ENCODE assay signal across 10 cellular contexts in the genomic region with DNA sequence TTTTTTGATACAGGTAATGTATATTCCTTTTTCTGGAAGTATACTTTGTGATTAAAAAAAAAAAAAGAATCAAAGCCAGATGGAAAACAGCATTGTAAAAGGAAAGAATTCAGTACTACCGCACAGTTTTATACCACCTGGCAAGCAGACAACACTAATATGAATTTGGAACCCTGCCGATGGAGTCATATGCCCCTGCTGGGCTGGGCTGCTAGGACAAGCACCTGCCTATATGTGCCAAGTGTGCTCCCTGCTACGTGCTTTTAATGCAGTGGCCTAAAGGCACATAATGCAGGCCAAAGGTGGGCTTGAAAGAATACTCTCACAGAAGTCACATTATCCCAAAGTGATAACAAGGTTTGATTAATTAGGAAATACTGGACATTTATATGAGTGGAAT. TPM values are rescaled to one million over a fixed set of nuclear protein-coding genes. Genes with fewer than 3 reads are reported as not detected.
A peak's percentile ranks its signal among the peaks of the same experiment; 100 is the strongest.
DNase-seq lines count a peak whose midpoint lies in the region; ATAC-seq and TF ChIP-seq lines count a peak whose summit lies in the region.
"Had no signal": no experiment of that assay in that cellular context is flagged by ENCODE, and none has a peak within 500 bp of the region (broad histone marks: within the 10 kb centered on the region; RNA-seq: fewer than 3 reads in every experiment).

No MANE protein-coding gene starts in this region.

- no peak for TF ChIP-seq EP300 in upper lobe of left lung (IDR thresholded peaks at IDR 0.05)
- no peak for TF ChIP-seq EP300 in ovary (IDR thresholded peaks at IDR 0.05)

- H3K9me3 Mint-ChIP-seq in Calu3 (ENCODE audit: low read depth, unreplicated experiment) = no peaks in the 10 kb centered on the region

- H3K9me3 ChIP-seq in Peyer's patch (no peaks in the 10 kb centered on the region), left ventricle myocardium inferior (replicated peaks) (no peaks in the 10 kb centered on the region), upper lobe of left lung (no peaks in the 10 kb centered on the region), ovary (no peaks in the 10 kb centered on the region)

- DNase-seq in Calu3 = peak; percentile 16
- peak; percentile 85 for DNase-seq in NCI-H1092 treated with DMSO at 0.1 percent for 48 hours (lab: John Stamatoyannopoulos, UW)
- DNase-seq in Peyer's patch = peak in 2 of 3 donors; percentile 63 to 66
- DNase-seq in left ventricle myocardium inferior = no peak
- no peak for DNase-seq in upper lobe of left lung
- DNase-seq in ovary = no peak
- DNase-seq: glutamatergic neuron; stimulated activated CD8-positive, alpha-beta memory T cell treated with anti-CD3 and anti-CD28 coated beads, Interleukin-4, amount 100 ng/mL, for 48 hours had no signal

- H3K27me3 ChIP-seq in Peyer's patch (no peaks in the 10 kb centered on the region), left ventricle myocardium inferior (ENCODE audit: low read depth) (no peaks in the 10 kb centered on the region), upper lobe of left lung (no peaks in the 10 kb centered on the region), ovary (no peaks in the 10 kb centered on the region)

- BruUV-seq in Calu3 (replicated peaks; lab: Mats Ljungman, UMichigan) = no TSS peak

- ATAC-seq in HG02970 (IDR thresholded peaks at IDR 0.05; ENCODE audit: low FRiP score, unreplicated experiment) (no peak), upper lobe of left lung (ENCODE audit: low FRiP score in 2 of 2) (no peak), GM21360 (IDR thresholded peaks at IDR 0.05; ENCODE audit: unreplicated experiment) (no peak)

- no peaks in the 10 kb centered on the region for H3K27me3 Mint-ChIP-seq in Calu3 (ENCODE audit: unreplicated experiment)

- intact Hi-C loops in Calu3 (cut with micrococcal nuclease; ENCODE audit: unreplicated experiment) (loop anchor here (10.0 kb wide), 1 partner anchor 68 kb away; no protein-coding TSS in a partner anchor), left ventricle myocardium inferior (cut with micrococcal nuclease) (no loop called here), ovary (cut with DNase I) (no loop called here)

- H3K27ac Mint-ChIP-seq in Calu3 (ENCODE audit: unreplicated experiment) = no peak overlapping the region

- CTCF ChIA-PET in Calu3 (lab: Charles Lee) = interaction anchor here (0.6 kb wide), 1 partner anchor 189 kb away, joined by 3 read pairs; no protein-coding TSS in a partner anchor

- H3K27ac ChIP-seq in Peyer's patch (no peak overlapping the region), left ventricle myocardium inferior (replicated peaks) (no peak overlapping the region), upper lobe of left lung (peak overlapping the region in 1 of 4 donors; percentile 13), ovary (no peak overlapping the region)

- TF ChIP-seq CTCF in Calu3 (IDR thresholded peaks at IDR 0.05; ENCODE audit: unreplicated experiment) (no peak), Peyer's patch (IDR thresholded peaks at IDR 0.05) (peak in 3 of 6 experiments; percentile 39), left ventricle myocardium inferior (IDR thresholded peaks at IDR 0.05; ENCODE audit: borderline replicate concordance) (peak; percentile 41), upper lobe of left lung (IDR thresholded peaks at IDR 0.05) (peak in 1 of 6 experiments; percentile 15), ovary (IDR thresholded peaks at IDR 0.05) (no peak)

- H3K4me3 ChIP-seq in Peyer's patch = no peak overlapping the region
- H3K4me3 ChIP-seq in left ventricle myocardium inferior = peak overlapping the region; percentile 10
- H3K4me3 ChIP-seq in upper lobe of left lung = no peak overlapping the region
- H3K4me3 ChIP-seq in ovary = no peak overlapping the region

- WGBS in upper lobe of left lung, 2 donors = 61 to 75% methylated on average over 3 of the region's 3 CpGs
- WGBS in ovary, 3 donors = 57 to 73% (median 67%) methylated on average over 3 of the region's 3 CpGs

- H3K36me3 ChIP-seq in Peyer's patch = no peaks in the 10 kb centered on the region
- no peaks in the 10 kb centered on the region for H3K36me3 ChIP-seq in left ventricle myocardium inferior
- H3K36me3 ChIP-seq in upper lobe of left lung = no peaks in the 10 kb centered on the region
- no peaks in the 10 kb centered on the region for H3K36me3 ChIP-seq in ovary

- TF ChIP-seq POLR2A in Peyer's patch (IDR thresholded peaks at IDR 0.05) = no peak
- TF ChIP-seq POLR2A in upper lobe of left lung (IDR thresholded peaks at IDR 0.05) = no peak
- no peak for TF ChIP-seq POLR2A in ovary (IDR thresholded peaks at IDR 0.05)

- no peak overlapping the region for H3K4me3 Mint-ChIP-seq in Calu3 (ENCODE audit: low read depth, unreplicated experiment)

- no peaks in the 10 kb centered on the region for H3K36me3 Mint-ChIP-seq in Calu3 (ENCODE audit: insufficient read depth, unreplicated experiment)

- H3K4me1 Mint-ChIP-seq in Calu3 (ENCODE audit: low read depth, unreplicated experiment) = peaks cover 8% of the 10 kb centered on the region

- H3K4me1 ChIP-seq in Peyer's patch (no peaks in the 10 kb centered on the region), left ventricle myocardium inferior (peaks cover 15% of the 10 kb centered on the region), upper lobe of left lung (no peaks in the 10 kb centered on the region), ovary (ENCODE audit: insufficient read depth) (no peaks in the 10 kb centered on the region)

RNA-seq across cellular contexts. Expression of gene WAC, which starts 29.8 kb away (rescaled TPM):
- total RNA-seq in Calu3 (2022) (125 and 127 TPM in 2 replicates), Peyer's patch (100 to 1,000 TPM in 2 of 4 donors, 10 to 100 TPM in 2; 72.7 to 145 (median 96.4) TPM), left ventricle myocardium inferior (103 TPM), upper lobe of left lung (100 to 1,000 TPM in 3 of 6 donors, 10 to 100 TPM in 3; 74.6 to 159 (median 101) TPM), ovary (100 to 1,000 TPM in 5 of 7 donors, 10 to 100 TPM in 2; 74.6 to 124 (median 113) TPM)
- 100 to 1,000 TPM in 1 of 2 donors, 10 to 100 TPM in 1; 60.5 to 164 TPM for polyA plus RNA-seq in ovary

Comparison
In these comparisons a context has a peak if more than half of its experiments do, and no peak if none do; other contexts are left out.
1. DNase-seq: peak in Calu3 (single experiment), NCI-H1092 treated with DMSO at 0.1 percent for 48 hours (single experiment) and Peyer's patch (2 of 3); none in left ventricle myocardium inferior (single experiment), upper lobe of left lung (0 of 2) and ovary (0 of 5).